Comparison of ENCODE assay signal across 8 cellular contexts in genomic region chr15:76931397-76932089, GRCh38. TPM values are rescaled to one million over a fixed set of nuclear protein-coding genes. Genes with fewer than 3 reads are reported as not detected.
A peak's percentile ranks its signal among the peaks of the same experiment; 100 is the strongest.
DNase-seq lines count a peak whose midpoint lies in the region; ATAC-seq and TF ChIP-seq lines count a peak whose summit lies in the region.

A gene with protein sequence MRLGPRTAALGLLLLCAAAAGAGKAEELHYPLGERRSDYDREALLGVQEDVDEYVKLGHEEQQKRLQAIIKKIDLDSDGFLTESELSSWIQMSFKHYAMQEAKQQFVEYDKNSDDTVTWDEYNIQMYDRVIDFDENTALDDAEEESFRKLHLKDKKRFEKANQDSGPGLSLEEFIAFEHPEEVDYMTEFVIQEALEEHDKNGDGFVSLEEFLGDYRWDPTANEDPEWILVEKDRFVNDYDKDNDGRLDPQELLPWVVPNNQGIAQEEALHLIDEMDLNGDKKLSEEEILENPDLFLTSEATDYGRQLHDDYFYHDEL (plus strand): TSS chr15:76931749. CDS start chr15:76931842, 93 bp downstream.

- ATAC-seq in HG03432 (IDR thresholded peaks at IDR 0.05; ENCODE audit: unreplicated experiment) = peak; percentile 98

- peak; percentile 95 for TF ChIP-seq POLR2A in GM19193 (IDR thresholded peaks at IDR 0.05; ENCODE audit: extremely low read depth, insufficient read depth, insufficient read length)

- peak; percentile 99 for DNase-seq in Ammon's horn (ENCODE audit: low spot score)
- peak; percentile 88 for DNase-seq in NCI-H460 (ENCODE audit: extremely low read depth, low read depth)
- peak; percentile 95 for DNase-seq in activated CD4-positive, CD25-positive, alpha-beta regulatory T cell treated with anti-CD3 and anti-CD28 coated beads, Interleukin-2, amount 50 U/mL, for 72 hours
- peak; percentile 95 for DNase-seq in cerebellar cortex (ENCODE audit: low spot score)
- peak; percentile 97 for DNase-seq in islet precursor cell
- peak; percentile 90 for DNase-seq in stimulated activated CD4-positive, alpha-beta T cell treated with anti-CD3 and anti-CD28 coated beads, Interleukin-12 subunit alpha, Interleukin-12 subunit beta, amount 100 ng/mL, for 4 hours

RNA-seq across cellular contexts. Expression of the gene that starts here (rescaled TPM):
- total RNA-seq in NCI-H460 (2014; rRNA removed; shearing (Covaris generic)) = 75.6 and 87.8 TPM in 2 replicates
- polyA plus RNA-seq in NCI-H460 (2014; cell fraction: nucleus; rRNA removed) = 138 and 170 TPM in 2 replicates

Comparison
In these comparisons a context has a peak if more than half of its experiments do, and no peak if none do; other contexts are left out.
1. Peak in every context shown above with its lines: DNase-seq and ATAC-seq.